35 cellular contexts compared by ENCODE assay signal in genomic region chr1:114395863-114396262, GRCh38.
"Had no signal": no experiment of that assay in that cellular context is flagged by ENCODE, and none has a peak within 500 bp of the region (broad histone marks: within the 10 kb centered on the region; RNA-seq: fewer than 3 reads in every experiment).

No MANE protein-coding gene starts in this region.

- H3K4me3 ChIP-seq: MG63 had no signal

- H3K27me3 ChIP-seq: MG63 had no signal

- DNase-seq: Karpas-422, Kasumi-1, MG63, MM.1S, MV-4-11, NCI-H1048, NCI-H1092, NCI-H1092 treated with DMSO at 0.1 percent for 48 hours, NCI-H1105, NCI-H1105 treated with DMSO at 0.1 percent for 48 hours, NCI-H1417, NCI-H1417 treated with DMSO at 0.1 percent for 48 hours, NCI-H1436, NCI-H1436 treated with DMSO at 0.1 percent for 48 hours, NCI-H146, NCI-H1694, NCI-H1694 treated with DMSO at 0.1 percent for 48 hours, NCI-H187, NCI-H187 treated with DMSO at 0.1 percent for 48 hours, NCI-H1930, NCI-H2029, NCI-H2029 treated with DMSO at 0.1 percent for 48 hours, NCI-H2081, NCI-H2081 treated with DMSO at 0.1 percent for 48 hours, NCI-H2107, NCI-H2171, NCI-H2171 treated with DMSO at 0.1 percent for 48 hours, NCI-H2227 treated with DMSO at 0.1 percent for 48 hours, NCI-H226, NCI-H345, NCI-H446, NCI-H446 treated with DMSO at 0.1 percent for 48 hours, NCI-H510A, NCI-H510A treated with DMSO at 0.1 percent for 48 hours, NCI-H524 had no signal

- H3K9me3 ChIP-seq: MG63 had no signal
